25 cellular contexts compared by ENCODE assay signal in the genomic region with DNA sequence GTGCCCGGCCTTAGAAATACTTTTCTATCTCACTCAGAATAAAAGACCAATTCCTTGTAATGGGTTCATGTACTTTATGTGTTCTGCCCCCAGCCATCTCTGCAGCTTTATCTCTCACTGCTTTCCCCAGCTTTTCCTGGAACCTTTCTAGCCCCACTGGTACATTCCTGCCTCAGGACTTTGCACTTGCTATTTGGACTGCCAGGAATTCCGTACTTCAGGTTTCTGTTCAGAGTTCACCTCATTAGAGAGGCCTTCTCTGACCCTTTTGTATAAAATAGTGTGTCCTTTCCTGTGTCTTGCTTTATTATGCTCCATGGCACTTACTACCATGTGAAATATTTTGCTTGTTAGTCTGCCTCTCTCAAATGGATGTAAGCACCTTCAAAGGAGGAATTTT.
A peak's percentile ranks its signal among the peaks of the same experiment; 100 is the strongest.
DNase-seq lines count a peak whose midpoint lies in the region; ATAC-seq, FAIRE-seq and TF ChIP-seq lines count a peak whose summit lies in the region.
"Had no signal": no experiment of that assay in that cellular context is flagged by ENCODE, and none has a peak within 500 bp of the region (broad histone marks: within the 10 kb centered on the region; RNA-seq: fewer than 3 reads in every experiment).

No MANE protein-coding gene starts in this region.

- H3K4me1 ChIP-seq in kidney (ENCODE audit: control insufficient read depth in 1 of 2, insufficient read depth in 1 of 2, low read depth in 1 of 2, low read length in 2 of 2): peaks cover 3 to 5% of the 10 kb centered on the region in 2 donors

- peaks cover 7% of the 10 kb centered on the region for H3K36me3 Mint-ChIP-seq in osteocyte (ENCODE audit: unreplicated experiment)
- H3K36me3 Mint-ChIP-seq: CD4-positive, CD25-positive, alpha-beta regulatory T cell had no signal

- H3K9me3 Mint-ChIP-seq in osteocyte (ENCODE audit: unreplicated experiment): peaks cover 3% of the 10 kb centered on the region

- H3K9ac ChIP-seq in kidney (ENCODE audit: low read length in 2 of 2): no peak overlapping the region
- H3K9ac ChIP-seq: SK-N-SH had no signal

- no peak for TF ChIP-seq POLR2A in GM18505 (IDR thresholded peaks at IDR 0.05; ENCODE audit: borderline replicate concordance, extremely low read depth, insufficient read depth, insufficient read length)

- H3K4me3 ChIP-seq in kidney (ENCODE audit: low read length in 2 of 2): no peak overlapping the region
- H3K4me3 ChIP-seq: GM12878, PC-9 had no signal

- peaks cover 66% of the 10 kb centered on the region for H3K4me1 Mint-ChIP-seq in osteocyte (ENCODE audit: unreplicated experiment)

- H3K9me3 ChIP-seq in kidney (ENCODE audit: control insufficient read depth in 1 of 2, low read length in 2 of 2): no peaks in the 10 kb centered on the region
- H3K9me3 ChIP-seq: SK-N-SH had no signal

- peak overlapping the region; percentile 77 for H3K27ac Mint-ChIP-seq in osteocyte (ENCODE audit: unreplicated experiment)

- DNase-seq in ELF-1 (ENCODE audit: low read depth, low spot score) (peak; percentile 38), HuH-7 (ENCODE audit: low spot score) (peak; percentile 37), kidney (no peak), osteocyte (ENCODE audit: extremely low spot score, unreplicated experiment) (no peak), H4 (ENCODE audit: low spot score) (no peak)
- DNase-seq: CD4-positive, CD25-positive, alpha-beta regulatory T cell; DMS 273 treated with DMSO at 0.1 percent for 48 hours; DMS79 treated with DMSO at 0.1 percent for 48 hours; KBM-7; MM.1S; NCI-H1092; NCI-H1436; NCI-H187 treated with DMSO at 0.1 percent for 48 hours; NCI-H2227 treated with DMSO at 0.1 percent for 48 hours; NCI-H510A treated with DMSO at 0.1 percent for 48 hours; NCI-H748 treated with DMSO at 0.1 percent for 48 hours; PC-9; RPMI8226; SIG-M5; SK-N-SH had no signal

- ATAC-seq in GM18517 (IDR thresholded peaks at IDR 0.05; ENCODE audit: unreplicated experiment) (no peak), GM18505 (IDR thresholded peaks at IDR 0.05; ENCODE audit: unreplicated experiment) (no peak), GM21447 (IDR thresholded peaks at IDR 0.05; ENCODE audit: unreplicated experiment) (no peak)
- ATAC-seq: GM12878 had no signal

- H3K27me3 Mint-ChIP-seq in osteocyte (ENCODE audit: unreplicated experiment): no peaks in the 10 kb centered on the region
- H3K27me3 Mint-ChIP-seq: CD4-positive, CD25-positive, alpha-beta regulatory T cell had no signal

- no peaks in the 10 kb centered on the region for H3K36me3 ChIP-seq in kidney (ENCODE audit: control insufficient read depth in 1 of 2, insufficient read depth in 2 of 2, low read length in 2 of 2)

- TF ChIP-seq CTCF in kidney (IDR thresholded peaks at IDR 0.05; ENCODE audit: borderline replicate concordance, extremely low read depth, insufficient read depth): no peak
- TF ChIP-seq CTCF in osteocyte (IDR thresholded peaks at IDR 0.05): no peak

- intact Hi-C loops in kidney (cut with DNase I): no loop called here

- peak overlapping the region in 1 of 2 donors; percentile 52 for H3K27ac ChIP-seq in kidney (ENCODE audit: low read depth in 2 of 2, low read length in 2 of 2)
- H3K27ac ChIP-seq: PC-9 had no signal

- peak; percentile 52 for FAIRE-seq in kidney (lab: Jason Lieb, UNC)
- FAIRE-seq: GM12878, H54 had no signal

- H3K4me3 Mint-ChIP-seq in osteocyte (ENCODE audit: unreplicated experiment): no peak overlapping the region
- H3K4me3 Mint-ChIP-seq: CD4-positive, CD25-positive, alpha-beta regulatory T cell had no signal

Comparison
In these comparisons a context has a peak if more than half of its experiments do, and no peak if none do; other contexts are left out.
1. DNase-seq: peak in ELF-1 (single experiment) and HuH-7 (single experiment); none in kidney (single experiment), osteocyte (single experiment) and H4 (single experiment).